In the genomic region with DNA sequence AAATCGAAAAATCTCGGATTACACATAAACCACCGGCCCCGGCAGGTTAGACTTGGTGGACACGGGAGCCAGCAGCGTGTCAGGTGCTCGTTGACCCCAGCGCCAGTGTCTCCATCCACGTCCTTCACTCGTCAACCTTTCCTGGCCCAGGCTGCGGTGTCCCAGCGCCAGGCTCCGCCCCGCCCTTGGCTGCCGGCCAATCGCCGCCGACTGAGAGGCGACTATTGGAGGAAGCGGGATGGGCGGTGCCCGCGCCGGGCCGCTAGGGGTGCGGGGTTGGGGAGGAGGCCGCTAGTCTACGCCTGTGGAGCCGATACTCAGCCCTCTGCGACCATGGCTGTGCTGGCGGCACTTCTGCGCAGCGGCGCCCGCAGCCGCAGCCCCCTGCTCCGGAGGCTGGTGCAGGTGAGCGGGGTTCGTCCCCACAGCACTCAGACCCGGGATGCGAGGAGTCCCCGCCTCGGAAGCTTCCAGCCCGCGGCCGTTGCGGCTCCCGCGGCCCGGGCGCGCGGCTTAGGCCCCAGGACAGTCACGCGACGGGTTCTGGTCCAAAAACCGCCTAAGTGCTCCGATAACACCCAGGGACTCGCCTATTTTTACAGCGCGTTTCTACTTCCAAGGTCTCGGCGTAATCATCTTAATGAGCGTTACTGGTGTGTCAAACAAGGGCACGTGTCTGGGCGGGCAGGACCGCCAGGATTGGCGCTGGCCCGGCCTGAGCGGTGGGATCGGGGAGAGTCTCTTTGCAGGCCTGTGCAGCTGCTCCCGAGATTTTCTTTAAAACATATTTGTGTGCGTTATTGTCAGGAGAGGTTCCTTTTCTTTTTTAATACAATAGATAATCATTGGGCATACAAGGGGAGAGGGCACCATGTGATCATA, we compare ENCODE assay signal across 7 cellular contexts. TPM values are rescaled to one million over a fixed set of nuclear protein-coding genes. Genes with fewer than 3 reads are reported as not detected.
DNase-seq lines count a peak whose midpoint lies in the region; ATAC-seq, FAIRE-seq and TF ChIP-seq lines count a peak whose summit lies in the region.

A gene (plus strand): TSS at position 294 of the 882 bp plus-strand sequence. CDS start 40 bp downstream, at position 334.

- H3K36me3 ChIP-seq in astrocyte (ENCODE audit: insufficient read depth, low read length) = no peaks in the 10 kb centered on the region

- ATAC-seq in GM18502 (IDR thresholded peaks at IDR 0.05; ENCODE audit: poor library complexity, unreplicated experiment) (peak; percentile 95), HG02970 (IDR thresholded peaks at IDR 0.05; ENCODE audit: low FRiP score, unreplicated experiment) (peak; percentile 95)

- peak; percentile 82 to 90 for DNase-seq in NCI-H1930 (lab: John Stamatoyannopoulos, UW)
- DNase-seq in T-helper 2 cell treated with Interferon-gamma antibody and Interleukin-4, amounts not matched to agents 5 μg/mL and 100 μg/mL, for 36 hours (ENCODE audit: low spot score) = peak; percentile 96
- DNase-seq in astrocyte (ENCODE audit: low read depth) = peak; percentile 71
- DNase-seq in hepatic stellate cell (ENCODE audit: low spot score) = peak; percentile 90
- peak; percentile 95 for DNase-seq in retina

- no peaks in the 10 kb centered on the region for H3K27me3 Mint-ChIP-seq in T-helper 2 cell treated with Interferon-gamma antibody and Interleukin-4, amounts not matched to agents 5 μg/mL and 100 μg/mL, for 36 hours (ENCODE audit: low read depth)
- no peaks in the 10 kb centered on the region for H3K27me3 Mint-ChIP-seq in astrocyte (ENCODE audit: low read depth, unreplicated experiment)

- peak within 1 kb of the TSS; percentile 78 for H2AFZ ChIP-seq in astrocyte (ENCODE audit: low read depth, low read length)

- peak within 1 kb of the TSS; percentile 83 for H3K27ac Mint-ChIP-seq in T-helper 2 cell treated with Interferon-gamma antibody and Interleukin-4, amounts not matched to agents 5 μg/mL and 100 μg/mL, for 36 hours
- H3K27ac Mint-ChIP-seq in astrocyte (ENCODE audit: unreplicated experiment) = peak within 1 kb of the TSS; percentile 92

- peaks cover 16% of the 10 kb centered on the region for H3K36me3 Mint-ChIP-seq in T-helper 2 cell treated with Interferon-gamma antibody and Interleukin-4, amounts not matched to agents 5 μg/mL and 100 μg/mL, for 36 hours (ENCODE audit: low read depth)
- H3K36me3 Mint-ChIP-seq in astrocyte (ENCODE audit: low read depth, unreplicated experiment) = no peaks in the 10 kb centered on the region

- peaks cover 36% of the 10 kb centered on the region for H3K4me1 Mint-ChIP-seq in T-helper 2 cell treated with Interferon-gamma antibody and Interleukin-4, amounts not matched to agents 5 μg/mL and 100 μg/mL, for 36 hours (ENCODE audit: low read depth)
- H3K4me1 Mint-ChIP-seq in astrocyte (ENCODE audit: low read depth, unreplicated experiment) = peaks cover 11% of the 10 kb centered on the region

- H3K27ac ChIP-seq in astrocyte (ENCODE audit: low read depth, low read length) = peak within 1 kb of the TSS; percentile 72

- H4K20me1 ChIP-seq in astrocyte (ENCODE audit: insufficient read depth, low read length) = peaks cover 14% of the 10 kb centered on the region

- no peak for FAIRE-seq in astrocyte (lab: Jason Lieb, UNC)

- H3K4me1 ChIP-seq in astrocyte (ENCODE audit: insufficient read depth, low read length) = peaks cover 6% of the 10 kb centered on the region

- no peak for TF ChIP-seq CTCF in astrocyte (IDR thresholded peaks at IDR 0.05; ENCODE audit: insufficient read depth, low read depth, low read length)

- H3K9me3 Mint-ChIP-seq in T-helper 2 cell treated with Interferon-gamma antibody and Interleukin-4, amounts not matched to agents 5 μg/mL and 100 μg/mL, for 36 hours = no peaks in the 10 kb centered on the region
- no peaks in the 10 kb centered on the region for H3K9me3 Mint-ChIP-seq in astrocyte (ENCODE audit: unreplicated experiment)

- H3K4me3 ChIP-seq in astrocyte (ENCODE audit: insufficient read depth, low read depth, low read length) = peak within 1 kb of the TSS; percentile 68

- H3K27me3 ChIP-seq in astrocyte (ENCODE audit: insufficient read depth, low read length) = no peaks in the 10 kb centered on the region

- H3K9me3 ChIP-seq in astrocyte (ENCODE audit: insufficient read depth, low read depth, low read length) = no peaks in the 10 kb centered on the region

- H3K9ac ChIP-seq in astrocyte (ENCODE audit: low read length) = peak within 1 kb of the TSS; percentile 89

- peaks cover 46% of the 10 kb centered on the region for H3K79me2 ChIP-seq in astrocyte (ENCODE audit: insufficient read depth, low read length)

- H3K4me2 ChIP-seq in astrocyte (ENCODE audit: low read length) = peak within 1 kb of the TSS; percentile 85

- H3K4me3 Mint-ChIP-seq in T-helper 2 cell treated with Interferon-gamma antibody and Interleukin-4, amounts not matched to agents 5 μg/mL and 100 μg/mL, for 36 hours = peak within 1 kb of the TSS; percentile 91
- peak within 1 kb of the TSS; percentile 96 for H3K4me3 Mint-ChIP-seq in astrocyte (ENCODE audit: unreplicated experiment)

RNA-seq across cellular contexts. Expression of the gene that starts here (rescaled TPM):
- total RNA-seq in astrocyte = 36.4 and 48.1 TPM in 2 replicates

Comparison
In these comparisons a context has a peak if more than half of its experiments do, and no peak if none do; other contexts are left out.
1. Peak in every context shown above with its lines: DNase-seq, ATAC-seq, H3K4me3 ChIP-seq and H3K27ac ChIP-seq.